In the genomic region with DNA sequence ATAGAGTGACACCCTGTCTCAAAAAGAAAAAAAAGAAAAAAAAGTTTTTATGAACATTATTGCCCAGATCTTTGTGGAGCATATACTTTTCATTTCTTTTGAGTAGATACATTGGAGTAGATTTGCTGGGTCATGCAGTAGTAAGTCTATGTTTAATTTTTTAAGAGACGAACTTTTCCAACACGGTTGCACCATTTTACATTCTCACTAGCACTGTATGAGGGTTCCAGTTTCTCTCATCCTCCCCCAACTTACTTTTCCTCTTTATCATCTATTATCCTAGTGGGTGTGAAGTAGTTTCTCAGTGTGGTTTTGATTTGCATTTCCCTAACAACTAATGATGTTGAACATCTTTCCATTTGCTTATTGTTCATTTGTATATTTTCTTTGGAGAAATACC, we compare ENCODE assay signal across 16 cellular contexts. TPM values are rescaled to one million over a fixed set of nuclear protein-coding genes. Genes with fewer than 3 reads are reported as not detected.
DNase-seq lines count a peak whose midpoint lies in the region; ATAC-seq lines count a peak whose summit lies in the region.
"Had no signal": no experiment of that assay in that cellular context is flagged by ENCODE, and none has a peak within 500 bp of the region (broad histone marks: within the 10 kb centered on the region; RNA-seq: fewer than 3 reads in every experiment).

No MANE protein-coding gene starts in this region.

- no peak overlapping the region for H3K27ac ChIP-seq in CD4-positive, alpha-beta memory T cell (ENCODE audit: low read depth, low read length)
- H3K27ac ChIP-seq: SJCRH30 had no signal

- no peak overlapping the region for H3K4me3 Mint-ChIP-seq in activated CD4-positive, alpha-beta memory T cell treated with anti-CD3 and anti-CD28 coated beads for 36 hours
- no peak overlapping the region for H3K4me3 Mint-ChIP-seq in activated CD4-positive, alpha-beta memory T cell treated with anti-CD3 and anti-CD28 coated beads, Interleukin-2, amount 10 ng/mL, durations not matched to agents 7 days and 5 days
- peak overlapping the region in 1 of 8 donors; percentile 18 for H3K4me3 Mint-ChIP-seq in CD4-positive, alpha-beta memory T cell
- H3K4me3 Mint-ChIP-seq in activated T-helper 1 cell treated with anti-CD3 and anti-CD28 coated beads, Interleukin-12 subunit alpha, Interleukin-12 subunit beta, Interleukin-2, Interleukin-4 antibody, amounts not matched to agents 30 ng/mL and 10 ng/mL and 1 ng/mL, durations not matched to agents 14 hours and 24 hours and 36 hours, result no peak overlapping the region
- H3K4me3 Mint-ChIP-seq in memory B cell, result no peak overlapping the region

- no peak for DNase-seq in activated CD4-positive, alpha-beta memory T cell treated with anti-CD3 and anti-CD28 coated beads for 36 hours
- DNase-seq in activated CD4-positive, alpha-beta memory T cell treated with anti-CD3 and anti-CD28 coated beads, Interleukin-2, amount 10 ng/mL, durations not matched to agents 7 days and 5 days, result no peak
- DNase-seq in CD4-positive, alpha-beta memory T cell, result no peak
- DNase-seq in activated T-helper 1 cell treated with anti-CD3 and anti-CD28 coated beads, Interleukin-12 subunit alpha, Interleukin-12 subunit beta, Interleukin-2, Interleukin-4 antibody, amounts not matched to agents 30 ng/mL and 10 ng/mL and 1 ng/mL, durations not matched to agents 14 hours and 24 hours and 36 hours (ENCODE audit: low spot score), result no peak
- DNase-seq in memory B cell (ENCODE audit: low spot score in 2 of 2) (no peak), amniotic stem cell (lab: John Stamatoyannopoulos, UW) (no peak), T-helper 9 cell (no peak), Right ventricle myocardium inferior (ENCODE audit: missing footprints) (no peak)
- DNase-seq: KG1, NCI-H187, NCI-H2107, NCI-H510A, NCI-H82, RPMI8226, SJCRH30 had no signal

- ATAC-seq in memory B cell (ENCODE audit: low read depth) (no peak), Right ventricle myocardium inferior (no peak)
- ATAC-seq: HepG2 had no signal

- H3K36me3 ChIP-seq in CD4-positive, alpha-beta memory T cell (ENCODE audit: insufficient read depth, low read length), result peaks cover 5% of the 10 kb centered on the region

- H3K4me1 ChIP-seq in CD4-positive, alpha-beta memory T cell (ENCODE audit: insufficient read depth, low read length), result peaks cover 25% of the 10 kb centered on the region
- H3K4me1 ChIP-seq: SJCRH30 had no signal

- H3K36me3 Mint-ChIP-seq in activated CD4-positive, alpha-beta memory T cell treated with anti-CD3 and anti-CD28 coated beads for 36 hours, result peaks cover 5% of the 10 kb centered on the region
- peaks cover 14% of the 10 kb centered on the region for H3K36me3 Mint-ChIP-seq in activated CD4-positive, alpha-beta memory T cell treated with anti-CD3 and anti-CD28 coated beads, Interleukin-2, amount 10 ng/mL, durations not matched to agents 7 days and 5 days (ENCODE audit: low read depth)
- H3K36me3 Mint-ChIP-seq in CD4-positive, alpha-beta memory T cell, result peaks cover 0 to 11% of the 10 kb centered on the region in 2 donors
- peaks cover 11% of the 10 kb centered on the region for H3K36me3 Mint-ChIP-seq in activated T-helper 1 cell treated with anti-CD3 and anti-CD28 coated beads, Interleukin-12 subunit alpha, Interleukin-12 subunit beta, Interleukin-2, Interleukin-4 antibody, amounts not matched to agents 30 ng/mL and 10 ng/mL and 1 ng/mL, durations not matched to agents 14 hours and 24 hours and 36 hours (ENCODE audit: low read depth)
- H3K36me3 Mint-ChIP-seq in memory B cell, result peaks cover 4% of the 10 kb centered on the region

- intact Hi-C loops in activated CD4-positive, alpha-beta memory T cell treated with anti-CD3 and anti-CD28 coated beads for 36 hours (cut with micrococcal nuclease), result no loop called here
- intact Hi-C loops in CD4-positive, alpha-beta memory T cell (cut with micrococcal nuclease), result no loop called here
- intact Hi-C loops in activated T-helper 1 cell treated with anti-CD3 and anti-CD28 coated beads, Interleukin-12 subunit alpha, Interleukin-12 subunit beta, Interleukin-2, Interleukin-4 antibody, amounts not matched to agents 30 ng/mL and 10 ng/mL and 1 ng/mL, durations not matched to agents 14 hours and 24 hours and 36 hours (cut with micrococcal nuclease), result no loop called here
- intact Hi-C loops in Right ventricle myocardium inferior (cut with DNase I), result no loop called here

- H3K27me3 ChIP-seq in CD4-positive, alpha-beta memory T cell (ENCODE audit: insufficient read depth, low read length), result no peaks in the 10 kb centered on the region
- H3K27me3 ChIP-seq: SJCRH30 had no signal

- POLR2A ChIA-PET in activated CD4-positive, alpha-beta memory T cell treated with anti-CD3 and anti-CD28 coated beads for 36 hours (lab: Charles Lee), result no interaction called here
- POLR2A ChIA-PET in activated CD4-positive, alpha-beta memory T cell treated with anti-CD3 and anti-CD28 coated beads, Interleukin-2, amount 10 ng/mL, durations not matched to agents 7 days and 5 days (lab: Charles Lee), result interaction anchor here (1.0 kb wide), 1 partner anchor 11 kb away, joined by 3 read pairs; the partner anchor contains the start of gene TUBD1
- POLR2A ChIA-PET in CD4-positive, alpha-beta memory T cell (lab: Charles Lee; ENCODE audit: partially characterized antibody), result interaction anchor here (0.6 kb wide), 1 partner anchor 38 kb away, joined by 4 read pairs; no protein-coding TSS in a partner anchor

- H3K27me3 Mint-ChIP-seq in activated CD4-positive, alpha-beta memory T cell treated with anti-CD3 and anti-CD28 coated beads for 36 hours, result no peaks in the 10 kb centered on the region
- H3K27me3 Mint-ChIP-seq in activated CD4-positive, alpha-beta memory T cell treated with anti-CD3 and anti-CD28 coated beads, Interleukin-2, amount 10 ng/mL, durations not matched to agents 7 days and 5 days, result no peaks in the 10 kb centered on the region
- no peaks in the 10 kb centered on the region for H3K27me3 Mint-ChIP-seq in CD4-positive, alpha-beta memory T cell
- no peaks in the 10 kb centered on the region for H3K27me3 Mint-ChIP-seq in activated T-helper 1 cell treated with anti-CD3 and anti-CD28 coated beads, Interleukin-12 subunit alpha, Interleukin-12 subunit beta, Interleukin-2, Interleukin-4 antibody, amounts not matched to agents 30 ng/mL and 10 ng/mL and 1 ng/mL, durations not matched to agents 14 hours and 24 hours and 36 hours (ENCODE audit: insufficient read depth)
- no peaks in the 10 kb centered on the region for H3K27me3 Mint-ChIP-seq in memory B cell

- peak overlapping the region; percentile 39 for H3K27ac Mint-ChIP-seq in activated CD4-positive, alpha-beta memory T cell treated with anti-CD3 and anti-CD28 coated beads for 36 hours
- H3K27ac Mint-ChIP-seq in activated CD4-positive, alpha-beta memory T cell treated with anti-CD3 and anti-CD28 coated beads, Interleukin-2, amount 10 ng/mL, durations not matched to agents 7 days and 5 days, result no peak overlapping the region
- H3K27ac Mint-ChIP-seq in CD4-positive, alpha-beta memory T cell, result peak overlapping the region in 5 of 7 donors; percentile 17 to 48 (median 26)
- H3K27ac Mint-ChIP-seq in activated T-helper 1 cell treated with anti-CD3 and anti-CD28 coated beads, Interleukin-12 subunit alpha, Interleukin-12 subunit beta, Interleukin-2, Interleukin-4 antibody, amounts not matched to agents 30 ng/mL and 10 ng/mL and 1 ng/mL, durations not matched to agents 14 hours and 24 hours and 36 hours, result peak overlapping the region; percentile 10
- peak overlapping the region; percentile 60 for H3K27ac Mint-ChIP-seq in memory B cell

- CTCF ChIA-PET in activated CD4-positive, alpha-beta memory T cell treated with anti-CD3 and anti-CD28 coated beads for 36 hours (lab: Charles Lee), result interaction anchor here (1.1 kb wide), 1 partner anchor 12 kb away, joined by 3 read pairs; no protein-coding TSS in a partner anchor
- CTCF ChIA-PET in activated CD4-positive, alpha-beta memory T cell treated with anti-CD3 and anti-CD28 coated beads, Interleukin-2, amount 10 ng/mL, durations not matched to agents 7 days and 5 days (lab: Charles Lee), result interaction anchor here (2.5 kb wide), 1 partner anchor 11 kb away, joined by 11 read pairs; no protein-coding TSS in a partner anchor
- CTCF ChIA-PET in CD4-positive, alpha-beta memory T cell (lab: Charles Lee; ENCODE audit: partially characterized antibody), result interaction anchor here (1.6 to 3.2 kb wide), 2 partner anchors 10 to 11 kb away, joined by 3 to 10 read pairs; no protein-coding TSS in a partner anchor

- no peaks in the 10 kb centered on the region for H3K9me3 ChIP-seq in CD4-positive, alpha-beta memory T cell (ENCODE audit: control insufficient read depth in 1 of 2, low read length in 2 of 2)
- H3K9me3 ChIP-seq: SJCRH30 had no signal

- peaks cover 28% of the 10 kb centered on the region for H3K4me1 Mint-ChIP-seq in activated CD4-positive, alpha-beta memory T cell treated with anti-CD3 and anti-CD28 coated beads for 36 hours (ENCODE audit: low read depth)
- H3K4me1 Mint-ChIP-seq in activated CD4-positive, alpha-beta memory T cell treated with anti-CD3 and anti-CD28 coated beads, Interleukin-2, amount 10 ng/mL, durations not matched to agents 7 days and 5 days, result peaks cover 13% of the 10 kb centered on the region
- peaks cover 16 to 42% (median 19%) of the 10 kb centered on the region in 4 donors for H3K4me1 Mint-ChIP-seq in CD4-positive, alpha-beta memory T cell
- peaks cover 12% of the 10 kb centered on the region for H3K4me1 Mint-ChIP-seq in activated T-helper 1 cell treated with anti-CD3 and anti-CD28 coated beads, Interleukin-12 subunit alpha, Interleukin-12 subunit beta, Interleukin-2, Interleukin-4 antibody, amounts not matched to agents 30 ng/mL and 10 ng/mL and 1 ng/mL, durations not matched to agents 14 hours and 24 hours and 36 hours (ENCODE audit: low read depth)
- H3K4me1 Mint-ChIP-seq in memory B cell, result peaks cover 12% of the 10 kb centered on the region

- H3K9me3 Mint-ChIP-seq in activated CD4-positive, alpha-beta memory T cell treated with anti-CD3 and anti-CD28 coated beads for 36 hours, result no peaks in the 10 kb centered on the region
- H3K9me3 Mint-ChIP-seq in activated CD4-positive, alpha-beta memory T cell treated with anti-CD3 and anti-CD28 coated beads, Interleukin-2, amount 10 ng/mL, durations not matched to agents 7 days and 5 days, result no peaks in the 10 kb centered on the region
- no peaks in the 10 kb centered on the region for H3K9me3 Mint-ChIP-seq in CD4-positive, alpha-beta memory T cell
- no peaks in the 10 kb centered on the region for H3K9me3 Mint-ChIP-seq in activated T-helper 1 cell treated with anti-CD3 and anti-CD28 coated beads, Interleukin-12 subunit alpha, Interleukin-12 subunit beta, Interleukin-2, Interleukin-4 antibody, amounts not matched to agents 30 ng/mL and 10 ng/mL and 1 ng/mL, durations not matched to agents 14 hours and 24 hours and 36 hours
- no peaks in the 10 kb centered on the region for H3K9me3 Mint-ChIP-seq in memory B cell

- H3K4me3 ChIP-seq in CD4-positive, alpha-beta memory T cell (ENCODE audit: low read length in 2 of 2), result no peak overlapping the region
- H3K4me3 ChIP-seq: SJCRH30 had no signal

RNA-seq across cellular contexts. Expression of gene RPS6KB1, which starts 10.5 kb away (rescaled TPM):
- 10 to 100 TPM; 41.6 to 44.8 TPM for total RNA-seq in activated CD4-positive, alpha-beta memory T cell treated with anti-CD3 and anti-CD28 coated beads for 36 hours
- total RNA-seq in activated CD4-positive, alpha-beta memory T cell treated with anti-CD3 and anti-CD28 coated beads, Interleukin-2, amount 10 ng/mL, durations not matched to agents 7 days and 5 days, result 10 to 100 TPM; 44.3 to 50.1 TPM
- 10 to 100 TPM; 57.2 to 67.4 TPM for total RNA-seq in CD4-positive, alpha-beta memory T cell
- polyA plus RNA-seq in CD4-positive, alpha-beta memory T cell, result 10 to 100 TPM; 21.2 to 27.1 TPM
- 67.6 and 82.7 TPM in 2 replicates for total RNA-seq in activated T-helper 1 cell treated with anti-CD3 and anti-CD28 coated beads, Interleukin-12 subunit alpha, Interleukin-12 subunit beta, Interleukin-2, Interleukin-4 antibody, amounts not matched to agents 30 ng/mL and 10 ng/mL and 1 ng/mL, durations not matched to agents 14 hours and 24 hours and 36 hours
- 21.4 TPM for total RNA-seq in Right ventricle myocardium inferior

RNA-seq across cellular contexts. Expression of gene TUBD1, which starts 10.7 kb away (rescaled TPM):
- 10 to 100 TPM; 11.0 to 12.7 TPM for total RNA-seq in activated CD4-positive, alpha-beta memory T cell treated with anti-CD3 and anti-CD28 coated beads for 36 hours
- total RNA-seq in activated CD4-positive, alpha-beta memory T cell treated with anti-CD3 and anti-CD28 coated beads, Interleukin-2, amount 10 ng/mL, durations not matched to agents 7 days and 5 days, result 10 to 100 TPM; 11.4 to 11.7 TPM
- 10 to 100 TPM; 42.4 to 44.0 TPM for total RNA-seq in CD4-positive, alpha-beta memory T cell
- polyA plus RNA-seq in CD4-positive, alpha-beta memory T cell, result 10 to 100 TPM; 13.6 to 22.6 TPM
- 12.3 and 13.2 TPM in 2 replicates for total RNA-seq in activated T-helper 1 cell treated with anti-CD3 and anti-CD28 coated beads, Interleukin-12 subunit alpha, Interleukin-12 subunit beta, Interleukin-2, Interleukin-4 antibody, amounts not matched to agents 30 ng/mL and 10 ng/mL and 1 ng/mL, durations not matched to agents 14 hours and 24 hours and 36 hours
- total RNA-seq in Right ventricle myocardium inferior, result 8.4 TPM
